In the genomic region with DNA sequence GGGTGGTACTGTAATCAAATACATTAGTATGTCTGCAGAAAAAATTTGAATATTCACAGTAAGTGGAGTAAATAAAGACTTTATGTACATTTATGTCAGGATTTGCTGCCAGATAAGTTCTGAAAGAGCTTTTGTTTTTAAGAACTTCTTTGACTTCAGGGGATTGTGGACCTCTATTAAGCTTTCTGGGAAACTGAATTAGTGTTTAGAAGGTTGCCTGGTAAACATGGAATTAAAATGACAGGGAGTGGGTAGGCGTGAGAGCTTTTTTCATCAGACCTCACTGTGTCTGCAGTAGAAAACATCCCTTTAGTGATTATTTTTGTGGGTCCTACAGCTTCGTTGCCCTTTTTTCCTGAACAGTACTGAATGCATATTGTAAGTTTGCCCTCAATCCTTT, we compare ENCODE assay signal across 1 cellular context.
TF ChIP-seq lines count a peak whose summit lies in the region.

No MANE protein-coding gene starts in this region.

TF ChIP-seq in GM23338, 12 proteins besides CTCF, POLR2A, EP300 and RAD21 (continued from another document):
- TF ChIP-seq, protein P1, sequence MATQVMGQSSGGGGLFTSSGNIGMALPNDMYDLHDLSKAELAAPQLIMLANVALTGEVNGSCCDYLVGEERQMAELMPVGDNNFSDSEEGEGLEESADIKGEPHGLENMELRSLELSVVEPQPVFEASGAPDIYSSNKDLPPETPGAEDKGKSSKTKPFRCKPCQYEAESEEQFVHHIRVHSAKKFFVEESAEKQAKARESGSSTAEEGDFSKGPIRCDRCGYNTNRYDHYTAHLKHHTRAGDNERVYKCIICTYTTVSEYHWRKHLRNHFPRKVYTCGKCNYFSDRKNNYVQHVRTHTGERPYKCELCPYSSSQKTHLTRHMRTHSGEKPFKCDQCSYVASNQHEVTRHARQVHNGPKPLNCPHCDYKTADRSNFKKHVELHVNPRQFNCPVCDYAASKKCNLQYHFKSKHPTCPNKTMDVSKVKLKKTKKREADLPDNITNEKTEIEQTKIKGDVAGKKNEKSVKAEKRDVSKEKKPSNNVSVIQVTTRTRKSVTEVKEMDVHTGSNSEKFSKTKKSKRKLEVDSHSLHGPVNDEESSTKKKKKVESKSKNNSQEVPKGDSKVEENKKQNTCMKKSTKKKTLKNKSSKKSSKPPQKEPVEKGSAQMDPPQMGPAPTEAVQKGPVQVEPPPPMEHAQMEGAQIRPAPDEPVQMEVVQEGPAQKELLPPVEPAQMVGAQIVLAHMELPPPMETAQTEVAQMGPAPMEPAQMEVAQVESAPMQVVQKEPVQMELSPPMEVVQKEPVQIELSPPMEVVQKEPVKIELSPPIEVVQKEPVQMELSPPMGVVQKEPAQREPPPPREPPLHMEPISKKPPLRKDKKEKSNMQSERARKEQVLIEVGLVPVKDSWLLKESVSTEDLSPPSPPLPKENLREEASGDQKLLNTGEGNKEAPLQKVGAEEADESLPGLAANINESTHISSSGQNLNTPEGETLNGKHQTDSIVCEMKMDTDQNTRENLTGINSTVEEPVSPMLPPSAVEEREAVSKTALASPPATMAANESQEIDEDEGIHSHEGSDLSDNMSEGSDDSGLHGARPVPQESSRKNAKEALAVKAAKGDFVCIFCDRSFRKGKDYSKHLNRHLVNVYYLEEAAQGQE (IDR thresholded peaks at IDR 0.05; ENCODE audit: unreplicated experiment), result no peak
- TF ChIP-seq NANOG (IDR thresholded peaks at IDR 0.05; ENCODE audit: borderline replicate concordance) (no peak), CREB1 (CRISPR knock-in tag; IDR thresholded peaks at IDR 0.05; ENCODE audit: low read depth) (no peak), POLR2AphosphoS5 (IDR thresholded peaks at IDR 0.05; ENCODE audit: low read depth) (no peak), ZNF331 (CRISPR knock-in tag; IDR thresholded peaks at IDR 0.05; ENCODE audit: low read depth) (no peak), EZH2phosphoT487 (IDR thresholded peaks at IDR 0.05; ENCODE audit: unreplicated experiment) (no peak), JUNB (IDR thresholded peaks at IDR 0.05; ENCODE audit: unreplicated experiment) (no peak), EZH2 (IDR thresholded peaks at IDR 0.05; ENCODE audit: low read depth, unreplicated experiment) (no peak), ZNF114 (CRISPR knock-in tag; IDR thresholded peaks at IDR 0.05) (no peak), STAT1 (IDR thresholded peaks at IDR 0.05; ENCODE audit: unreplicated experiment) (no peak)
TF ChIP-seq in GM23338: peak in this region for 0.
